In the genomic region with DNA sequence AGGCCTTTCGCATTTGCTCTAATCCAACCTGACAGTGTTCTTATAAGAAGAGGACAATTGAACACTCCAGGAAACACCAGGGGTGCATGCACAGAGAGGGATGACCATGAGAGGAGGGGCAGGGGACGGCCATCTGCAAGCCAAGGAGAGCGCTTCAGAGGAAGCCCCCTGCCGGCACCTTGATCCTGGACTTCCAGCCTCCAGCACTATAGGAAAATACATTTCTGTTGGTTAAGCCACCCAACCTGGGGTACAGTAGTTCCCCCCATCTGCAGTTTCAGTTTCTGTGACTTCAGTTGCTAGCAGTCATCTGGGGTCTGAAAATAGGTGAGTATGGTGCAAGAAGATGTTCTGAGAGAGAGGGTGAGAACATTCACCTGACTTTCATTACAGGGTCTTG, we compare ENCODE assay signal across 14 cellular contexts.
DNase-seq lines count a peak whose midpoint lies in the region; ATAC-seq, FAIRE-seq and TF ChIP-seq lines count a peak whose summit lies in the region.
"Had no signal": no experiment of that assay in that cellular context is flagged by ENCODE, and none has a peak within 500 bp of the region (broad histone marks: within the 10 kb centered on the region; RNA-seq: fewer than 3 reads in every experiment).

No MANE protein-coding gene starts in this region.

- in situ Hi-C loops in mammary epithelial cell (cut with MboI; ENCODE audit: low sequenced_read_pairs in 2 of 2): loop anchor here in 1 of 2 donors (25.0 kb wide), 1 partner anchor 257 kb away; a partner anchor contains a TSS
- in situ Hi-C loops in GM12878 (cut with MboI): no loop called here

- peaks cover 26% of the 10 kb centered on the region for H3K79me2 ChIP-seq in mammary epithelial cell (ENCODE audit: insufficient read depth, low read length)
- no peaks in the 10 kb centered on the region for H3K79me2 ChIP-seq in GM12878 (ENCODE audit: control insufficient read depth, insufficient read depth, low read length)

- CTCF ChIA-PET in mammary epithelial cell (lab: Charles Lee; ENCODE audit: low non-redundant PET): no interaction called here
- CTCF ChIA-PET in MCF 10A (lab: Yijun Ruan, JAX): interaction anchor here (0.7 kb wide), 1 partner anchor 888 kb away, joined by 3 read pairs; no protein-coding TSS in a partner anchor
- CTCF ChIA-PET in GM12878 (lab: Yijun Ruan, JAX): interaction anchor here (0.6 to 1.0 kb wide), 3 partner anchors 22 to 112 kb away, joined by 3 read pairs; no protein-coding TSS in a partner anchor
- CTCF ChIA-PET in activated CD8-positive, alpha-beta memory T cell treated with anti-CD3 and anti-CD28 coated beads, Interleukin-2, amount 10 ng/mL, durations not matched to agents 7 days and 5 days (lab: Charles Lee): no interaction called here

- H4K20me1 ChIP-seq in mammary epithelial cell (ENCODE audit: insufficient read depth, low read length): no peaks in the 10 kb centered on the region
- no peaks in the 10 kb centered on the region for H4K20me1 ChIP-seq in GM12878 (ENCODE audit: control insufficient read depth, insufficient read depth)

- no peak overlapping the region for H3K27ac Mint-ChIP-seq in MCF 10A (ENCODE audit: low read depth, unreplicated experiment)
- H3K27ac Mint-ChIP-seq in activated CD8-positive, alpha-beta memory T cell treated with anti-CD3 and anti-CD28 coated beads, Interleukin-2, amount 10 ng/mL, durations not matched to agents 7 days and 5 days: no peak overlapping the region

- ATAC-seq in HG03175 (IDR thresholded peaks at IDR 0.05; ENCODE audit: unreplicated experiment) (peak; percentile 67), GM12878 (peak; percentile 76), pancreas (no peak)
- no peak for ATAC-seq in activated CD8-positive, alpha-beta memory T cell treated with anti-CD3 and anti-CD28 coated beads, Interleukin-2, amount 10 ng/mL, durations not matched to agents 7 days and 5 days

- no peak overlapping the region for H3K4me3 Mint-ChIP-seq in MCF 10A (ENCODE audit: unreplicated experiment)
- no peak overlapping the region for H3K4me3 Mint-ChIP-seq in activated CD8-positive, alpha-beta memory T cell treated with anti-CD3 and anti-CD28 coated beads, Interleukin-2, amount 10 ng/mL, durations not matched to agents 7 days and 5 days

- POLR2A ChIA-PET in MCF 10A (lab: Yijun Ruan, JAX): interaction anchor here (0.7 to 2.7 kb wide), 7 partner anchors 9 to 582 kb away, joined by 3 to 12 read pairs (median 6); a partner anchor contains a TSS
- POLR2A ChIA-PET in GM12878 (lab: Charles Lee): no interaction called here

- H3K27me3 Mint-ChIP-seq in MCF 10A (ENCODE audit: insufficient read depth, unreplicated experiment): no peaks in the 10 kb centered on the region
- H3K27me3 Mint-ChIP-seq in activated CD8-positive, alpha-beta memory T cell treated with anti-CD3 and anti-CD28 coated beads, Interleukin-2, amount 10 ng/mL, durations not matched to agents 7 days and 5 days: peaks cover 16% of the 10 kb centered on the region

- TF ChIP-seq EP300 in GM12878 (IDR thresholded peaks at IDR 0.05; ENCODE audit: borderline replicate concordance in 1 of 2, control insufficient read depth in 1 of 2, low read depth in 2 of 2, low read length in 2 of 2) (no peak), tibial nerve (IDR thresholded peaks at IDR 0.05) (no peak)

- no peak overlapping the region for H3K4me3 ChIP-seq in mammary epithelial cell (replicated peaks in 1 of 3; ENCODE audit: insufficient read depth in 1 of 3, low read depth in 2 of 3, low read length in 3 of 3)
- H3K4me3 ChIP-seq in GM12878: no peak overlapping the region
- H3K4me3 ChIP-seq in tibial nerve: no peak overlapping the region
- H3K4me3 ChIP-seq in pancreas: no peak overlapping the region

- no TSS peak for BruUV-seq in mammary epithelial cell (replicated peaks; lab: Mats Ljungman, UMichigan)
- BruUV-seq in MCF 10A (replicated peaks; lab: Mats Ljungman, UMichigan): no TSS peak
- no TSS peak for BruUV-seq in GM12878 (replicated peaks; lab: Mats Ljungman, UMichigan)

- intact Hi-C loops in mammary epithelial cell (cut with micrococcal nuclease): no loop called here
- intact Hi-C loops in MCF 10A (cut with micrococcal nuclease): no loop called here
- intact Hi-C loops in GM12878 (cut with micrococcal nuclease; ENCODE audit: unreplicated experiment): no loop called here
- intact Hi-C loops in pancreas (cut with DNase I): no loop called here

- H3K27ac ChIP-seq in mammary epithelial cell (ENCODE audit: insufficient read depth, low read depth, low read length) (no peak overlapping the region), GM12878 (ENCODE audit: control insufficient read depth, insufficient read depth) (no peak overlapping the region), tibial nerve (peak overlapping the region in 3 of 4 donors; percentile 0 to 67 (median 11)), pancreas (peak overlapping the region in 1 of 4 donors; percentile 42)

- no peaks in the 10 kb centered on the region for H3K9me3 Mint-ChIP-seq in MCF 10A (ENCODE audit: unreplicated experiment)
- no peaks in the 10 kb centered on the region for H3K9me3 Mint-ChIP-seq in activated CD8-positive, alpha-beta memory T cell treated with anti-CD3 and anti-CD28 coated beads, Interleukin-2, amount 10 ng/mL, durations not matched to agents 7 days and 5 days (ENCODE audit: low read depth)

- H3K36me3 Mint-ChIP-seq in MCF 10A (ENCODE audit: insufficient read depth, unreplicated experiment): no peaks in the 10 kb centered on the region
- no peaks in the 10 kb centered on the region for H3K36me3 Mint-ChIP-seq in activated CD8-positive, alpha-beta memory T cell treated with anti-CD3 and anti-CD28 coated beads, Interleukin-2, amount 10 ng/mL, durations not matched to agents 7 days and 5 days

- H3K9me3 ChIP-seq in mammary epithelial cell (replicated peaks; ENCODE audit: insufficient read depth, low read length) (no peaks in the 10 kb centered on the region), GM12878 (replicated peaks; ENCODE audit: control insufficient read depth, insufficient read depth, low read length) (no peaks in the 10 kb centered on the region), tibial nerve (no peaks in the 10 kb centered on the region), pancreas (no peaks in the 10 kb centered on the region)

- H3K4me1 ChIP-seq in mammary epithelial cell (ENCODE audit: insufficient read depth, low read length): peaks cover 20% of the 10 kb centered on the region
- H3K4me1 ChIP-seq in GM12878 (ENCODE audit: control insufficient read depth, insufficient read depth, low read length): peaks cover 39% of the 10 kb centered on the region
- H3K4me1 ChIP-seq in tibial nerve: peaks cover 0 to 63% (median 25%) of the 10 kb centered on the region in 4 donors
- peaks cover 22 to 52% (median 26%) of the 10 kb centered on the region in 3 donors for H3K4me1 ChIP-seq in pancreas

- DNase-seq in mammary epithelial cell (no peak), MCF 10A (ENCODE audit: unreplicated experiment) (no peak), GM12878 (ENCODE audit: low read depth, low spot score) (no peak), tibial nerve (ENCODE audit: low spot score in 2 of 2) (no peak), pancreas (no peak), NCI-H2081 treated with DMSO at 0.1 percent for 48 hours (lab: John Stamatoyannopoulos, UW) (no peak)
- no peak for DNase-seq in activated CD8-positive, alpha-beta memory T cell treated with anti-CD3 and anti-CD28 coated beads, Interleukin-2, amount 10 ng/mL, durations not matched to agents 7 days and 5 days
- DNase-seq: activated CD8-positive, alpha-beta memory T cell treated with anti-CD3 and anti-CD28 coated beads, Interleukin-2, amount 50 U/mL, for 48 hours; dorsolateral prefrontal cortex; NCI-H1048; occipital lobe had no signal

- RAD21 ChIA-PET in GM12878 (lab: Charles Lee; ENCODE audit: unreplicated experiment): interaction anchor here (1.1 kb wide), 1 partner anchor 11 kb away, joined by 4 read pairs; no protein-coding TSS in a partner anchor

- peaks cover 12% of the 10 kb centered on the region for H3K4me1 Mint-ChIP-seq in MCF 10A (ENCODE audit: insufficient read depth, unreplicated experiment)
- no peaks in the 10 kb centered on the region for H3K4me1 Mint-ChIP-seq in activated CD8-positive, alpha-beta memory T cell treated with anti-CD3 and anti-CD28 coated beads, Interleukin-2, amount 10 ng/mL, durations not matched to agents 7 days and 5 days

- H2AFZ ChIP-seq in mammary epithelial cell (ENCODE audit: low read depth, low read length): no peak overlapping the region
- no peak overlapping the region for H2AFZ ChIP-seq in GM12878 (ENCODE audit: control insufficient read depth, low read depth, low read length)

- H3K36me3 ChIP-seq in mammary epithelial cell (ENCODE audit: insufficient read depth, low read length) (no peaks in the 10 kb centered on the region), GM12878 (ENCODE audit: control insufficient read depth in 2 of 2, insufficient read depth in 2 of 2, low read length in 1 of 2) (no peaks in the 10 kb centered on the region), tibial nerve (no peaks in the 10 kb centered on the region), pancreas (no peaks in the 10 kb centered on the region)

- dilution Hi-C loops in mammary epithelial cell (cut with HindIII; ENCODE audit: low sequenced_read_pairs): no loop called here

- H3K9ac ChIP-seq in mammary epithelial cell (ENCODE audit: insufficient read depth, low read length) (no peak overlapping the region), GM12878 (ENCODE audit: control insufficient read depth, insufficient read depth, low read length) (no peak overlapping the region)

- SMC1A ChIA-PET in GM12878 (lab: Charles Lee; ENCODE audit: uncharacterized antibody, unreplicated experiment): interaction anchor here (1.2 to 2.1 kb wide), 4 partner anchors 9 to 37 kb away, joined by 4 to 8 read pairs (median 6); no protein-coding TSS in a partner anchor

- TF ChIP-seq POLR2A in GM12878 (IDR thresholded peaks at IDR 0.05; ENCODE audit: low read depth, low read length) (no peak), tibial nerve (IDR thresholded peaks at IDR 0.05) (no peak)

- TF ChIP-seq CTCF in mammary epithelial cell (conservative IDR thresholded peaks at IDR 0.05 in 1 of 2, IDR thresholded peaks at IDR 0.05 in 1 of 2; ENCODE audit: extremely low read depth in 1 of 2, insufficient read depth in 1 of 2, low read depth in 1 of 2, low read length in 2 of 2): no peak
- no peak for TF ChIP-seq CTCF in MCF 10A (IDR thresholded peaks at IDR 0.05; ENCODE audit: unreplicated experiment)
- TF ChIP-seq CTCF in GM12878 (IDR thresholded peaks at IDR 0.05 in 2 of 3, conservative IDR thresholded peaks at IDR 0.05 in 1 of 3; ENCODE audit: control insufficient read depth in 2 of 3, extremely low read depth in 1 of 3, insufficient read depth in 1 of 3, low read depth in 3 of 3, low read length in 3 of 3): no peak
- TF ChIP-seq CTCF in tibial nerve (IDR thresholded peaks at IDR 0.05): no peak
- no peak for TF ChIP-seq CTCF in pancreas (IDR thresholded peaks at IDR 0.05)

- peak; percentile 24; the same call in 1 of the 2 replicates for TF ChIP-seq RAD21 in GM12878 (IDR thresholded peaks at IDR 0.05; ENCODE audit: insufficient read depth, low read depth, low read length)

- H3K4me2 ChIP-seq in mammary epithelial cell (ENCODE audit: insufficient read depth, low read depth, low read length) (peak overlapping the region; percentile 29), GM12878 (ENCODE audit: control insufficient read depth, insufficient read depth) (peak overlapping the region; percentile 75)

- FAIRE-seq in GM12878 (lab: Jason Lieb, UNC): no peak
- FAIRE-seq in pancreas (lab: Jason Lieb, UNC): no peak
- FAIRE-seq: frontal cortex, urothelium cell line had no signal

- no peaks in the 10 kb centered on the region for H3K27me3 ChIP-seq in mammary epithelial cell (ENCODE audit: insufficient read depth, low read length)
- H3K27me3 ChIP-seq in GM12878 (replicated peaks in 1 of 2; ENCODE audit: control insufficient read depth in 2 of 2, insufficient read depth in 2 of 2, low read length in 1 of 2): no peaks in the 10 kb centered on the region
- no peaks in the 10 kb centered on the region for H3K27me3 ChIP-seq in tibial nerve
- H3K27me3 ChIP-seq in pancreas: no peaks in the 10 kb centered on the region
- H3K27me3 ChIP-seq: dorsolateral prefrontal cortex had no signal

- WGBS in mammary epithelial cell (ENCODE audit: low coverage, missing lambda C conversion rate): 79% methylated on average over 4 of the region's 4 CpGs
- 96% methylated on average over 4 of the region's 4 CpGs for whole genome bisulfite sequencing in GM12878 (ENCODE audit: insufficient coverage, insufficient replicate concordance, low lambda C conversion rate, missing lambda C conversion rate)
- 87 to 95% methylated on average over 4 of the region's 4 CpGs for WGBS in tibial nerve, 2 donors
- WGBS in pancreas, 2 donors: 89 to 99% methylated on average over 4 of the region's 4 CpGs

Comparison
In these comparisons a context has a peak if more than half of its experiments do, and no peak if none do; other contexts are left out.
1. CTCF ChIA-PET loops: an anchor here in MCF 10A (0.7 kb wide) and GM12878 (0.6 to 1.0 kb wide); none called in mammary epithelial cell and activated CD8-positive, alpha-beta memory T cell treated with anti-CD3 and anti-CD28 coated beads, Interleukin-2, amount 10 ng/mL, durations not matched to agents 7 days and 5 days.
2. H3K27ac ChIP-seq: peak in tibial nerve (3 of 4); none in mammary epithelial cell (single experiment) and GM12878 (single experiment).
3. ATAC-seq: peak in HG03175 (single experiment) and GM12878 (single experiment); none in pancreas (0 of 4) and activated CD8-positive, alpha-beta memory T cell treated with anti-CD3 and anti-CD28 coated beads, Interleukin-2, amount 10 ng/mL, durations not matched to agents 7 days and 5 days (single experiment).